Comparison of ENCODE assay signal across 8 cellular contexts in the genomic region with DNA sequence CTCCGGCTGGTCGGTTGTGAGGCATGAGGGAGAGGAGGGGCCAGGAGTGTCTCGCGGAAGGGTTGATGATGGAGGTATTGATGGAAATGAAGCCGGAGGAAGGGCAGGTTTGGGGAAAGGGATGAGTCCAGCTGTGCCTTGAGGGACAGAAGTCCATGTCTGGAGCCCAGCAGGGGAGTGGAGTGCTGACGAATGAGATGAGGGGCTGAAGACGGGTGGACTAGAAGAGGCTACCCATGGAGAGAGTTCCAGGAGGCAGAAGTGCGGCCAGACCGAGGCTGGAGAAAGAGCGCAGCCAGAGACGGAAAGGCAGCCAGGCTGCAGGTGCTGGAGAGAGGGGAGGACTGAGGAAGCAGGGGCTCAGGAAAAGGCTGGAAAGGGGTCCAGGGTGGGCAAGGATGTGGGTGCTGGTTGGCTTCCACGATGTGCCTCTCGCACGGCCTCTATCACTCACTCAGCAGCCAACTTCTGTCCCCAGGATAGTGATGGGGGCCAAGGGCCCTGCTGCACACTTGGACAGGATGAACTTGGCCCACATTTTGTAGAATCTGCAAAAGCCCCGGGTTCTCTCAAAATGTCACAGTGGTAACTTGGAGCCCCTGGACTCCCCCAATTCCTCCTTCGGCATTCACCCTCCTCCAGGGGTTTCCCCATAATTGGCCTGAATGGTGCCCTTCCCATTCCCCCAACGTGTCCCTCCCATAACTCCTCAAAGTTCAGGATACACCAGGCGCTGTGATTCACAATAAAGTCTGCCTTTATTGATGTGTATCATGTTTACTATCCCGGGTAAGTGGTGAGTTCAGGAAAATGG. TPM values are rescaled to one million over a fixed set of nuclear protein-coding genes. Genes with fewer than 3 reads are reported as not detected.
DNase-seq lines count a peak whose midpoint lies in the region; ATAC-seq lines count a peak whose summit lies in the region.
"Had no signal": no experiment of that assay in that cellular context is flagged by ENCODE, and none has a peak within 500 bp of the region (broad histone marks: within the 10 kb centered on the region; RNA-seq: fewer than 3 reads in every experiment).

No MANE protein-coding gene starts in this region.

- H3K27me3 Mint-ChIP-seq in activated CD8-positive, alpha-beta T cell treated with anti-CD3 and anti-CD28 coated beads, Interleukin-2, amount 10 ng/mL, durations not matched to agents 7 days and 5 days (ENCODE audit: low read depth): no peaks in the 10 kb centered on the region

- H3K27ac Mint-ChIP-seq in activated CD8-positive, alpha-beta T cell treated with anti-CD3 and anti-CD28 coated beads, Interleukin-2, amount 10 ng/mL, durations not matched to agents 7 days and 5 days: peak overlapping the region; percentile 89

- no peaks in the 10 kb centered on the region for H3K9me3 Mint-ChIP-seq in activated CD8-positive, alpha-beta T cell treated with anti-CD3 and anti-CD28 coated beads, Interleukin-2, amount 10 ng/mL, durations not matched to agents 7 days and 5 days (ENCODE audit: insufficient read depth)

- peak; percentile 26 for ATAC-seq in HG02970 (IDR thresholded peaks at IDR 0.05; ENCODE audit: low FRiP score, unreplicated experiment)
- ATAC-seq in activated CD8-positive, alpha-beta T cell treated with anti-CD3 and anti-CD28 coated beads, Interleukin-2, amount 10 ng/mL, durations not matched to agents 7 days and 5 days: peak; percentile 1
- ATAC-seq in HG03095 (IDR thresholded peaks at IDR 0.05; ENCODE audit: unreplicated experiment): no peak

- H3K27ac ChIP-seq in stomach smooth muscle (ENCODE audit: low read length): peak overlapping the region; percentile 53

- peak overlapping the region; percentile 83 for H3K9ac ChIP-seq in iPS-15b (ENCODE audit: low read depth, low read length)
- peak overlapping the region; percentile 91 to 94 for H3K9ac ChIP-seq in stomach smooth muscle (ENCODE audit: low read length in 2 of 2)

- H3K4me3 Mint-ChIP-seq in activated CD8-positive, alpha-beta T cell treated with anti-CD3 and anti-CD28 coated beads, Interleukin-2, amount 10 ng/mL, durations not matched to agents 7 days and 5 days: peak overlapping the region; percentile 85

- peaks cover 2% of the 10 kb centered on the region for H3K4me1 ChIP-seq in iPS-15b (ENCODE audit: control insufficient read depth, insufficient read depth, low read length)
- peaks cover 16% of the 10 kb centered on the region for H3K4me1 ChIP-seq in stomach smooth muscle (ENCODE audit: control insufficient read depth, insufficient read depth, low read length)

- CTCF ChIA-PET in activated CD8-positive, alpha-beta T cell treated with anti-CD3 and anti-CD28 coated beads, Interleukin-2, amount 10 ng/mL, durations not matched to agents 7 days and 5 days (lab: Charles Lee): interaction anchor here (1.1 to 2.1 kb wide), 5 partner anchors 18 to 152 kb away, joined by 3 to 11 read pairs (median 4); no protein-coding TSS in a partner anchor

- peaks cover 15% of the 10 kb centered on the region for H3K36me3 ChIP-seq in iPS-15b (ENCODE audit: control insufficient read depth, insufficient read depth, low read length)
- H3K36me3 ChIP-seq in stomach smooth muscle (ENCODE audit: control insufficient read depth in 2 of 2, insufficient read depth in 2 of 2, low read length in 2 of 2): peaks cover under 1 to 7% of the 10 kb centered on the region in 2 donors

- DNase-seq in activated CD8-positive, alpha-beta T cell treated with anti-CD3 and anti-CD28 coated beads, Interleukin-2, amount 10 ng/mL, durations not matched to agents 7 days and 5 days: no peak
- DNase-seq in NCI-H82 (lab: John Stamatoyannopoulos, UW) (no peak), RKO (ENCODE audit: low spot score) (no peak)

- H3K4me1 Mint-ChIP-seq in activated CD8-positive, alpha-beta T cell treated with anti-CD3 and anti-CD28 coated beads, Interleukin-2, amount 10 ng/mL, durations not matched to agents 7 days and 5 days (ENCODE audit: low read depth): peaks cover 31% of the 10 kb centered on the region

- peaks cover 15% of the 10 kb centered on the region for H3K36me3 Mint-ChIP-seq in activated CD8-positive, alpha-beta T cell treated with anti-CD3 and anti-CD28 coated beads, Interleukin-2, amount 10 ng/mL, durations not matched to agents 7 days and 5 days (ENCODE audit: low read depth)

- POLR2A ChIA-PET in activated CD8-positive, alpha-beta T cell treated with anti-CD3 and anti-CD28 coated beads, Interleukin-2, amount 10 ng/mL, durations not matched to agents 7 days and 5 days (lab: Charles Lee): interaction anchor here (1.1 to 2.5 kb wide), 5 partner anchors 7 to 170 kb away, joined by 5 to 8 read pairs (median 7); a partner anchor contains a TSS

- H3K27me3 ChIP-seq in iPS-15b (ENCODE audit: control insufficient read depth, insufficient read depth, low read length) (no peaks in the 10 kb centered on the region), stomach smooth muscle (ENCODE audit: control insufficient read depth in 1 of 2, insufficient read depth in 2 of 2, low read length in 2 of 2) (no peaks in the 10 kb centered on the region)

- H3K9me3 ChIP-seq in iPS-15b (ENCODE audit: control insufficient read depth, insufficient read depth, low read length): no peaks in the 10 kb centered on the region
- H3K9me3 ChIP-seq in stomach smooth muscle (ENCODE audit: control insufficient read depth in 2 of 2, low read length in 2 of 2): no peaks in the 10 kb centered on the region

- H3K4me3 ChIP-seq in iPS-15b (ENCODE audit: low read depth, low read length) (peak overlapping the region; percentile 98), stomach smooth muscle (ENCODE audit: low read length in 2 of 2) (peak overlapping the region; percentile 90)

RNA-seq across cellular contexts. Expression of a gene that starts 0.6 kb away (rescaled TPM):
- 100 to 1,000 TPM; 104 to 109 TPM for total RNA-seq in activated CD8-positive, alpha-beta T cell treated with anti-CD3 and anti-CD28 coated beads, Interleukin-2, amount 10 ng/mL, durations not matched to agents 7 days and 5 days

RNA-seq across cellular contexts. Expression of a gene that starts 7.0 kb away (rescaled TPM):
- total RNA-seq in activated CD8-positive, alpha-beta T cell treated with anti-CD3 and anti-CD28 coated beads, Interleukin-2, amount 10 ng/mL, durations not matched to agents 7 days and 5 days: not detected
- total RNA-seq: subcutaneous adipose tissue had no signal

RNA-seq across cellular contexts. Expression of a gene that starts 7.3 kb away (rescaled TPM):
- 10 to 100 TPM; 42.0 to 43.1 TPM for total RNA-seq in activated CD8-positive, alpha-beta T cell treated with anti-CD3 and anti-CD28 coated beads, Interleukin-2, amount 10 ng/mL, durations not matched to agents 7 days and 5 days

RNA-seq across cellular contexts. Expression of a gene that starts 58.7 kb away (rescaled TPM):
- not detected for total RNA-seq in activated CD8-positive, alpha-beta T cell treated with anti-CD3 and anti-CD28 coated beads, Interleukin-2, amount 10 ng/mL, durations not matched to agents 7 days and 5 days
